Comparison of ENCODE assay signal across 9 cellular contexts in the genomic region with DNA sequence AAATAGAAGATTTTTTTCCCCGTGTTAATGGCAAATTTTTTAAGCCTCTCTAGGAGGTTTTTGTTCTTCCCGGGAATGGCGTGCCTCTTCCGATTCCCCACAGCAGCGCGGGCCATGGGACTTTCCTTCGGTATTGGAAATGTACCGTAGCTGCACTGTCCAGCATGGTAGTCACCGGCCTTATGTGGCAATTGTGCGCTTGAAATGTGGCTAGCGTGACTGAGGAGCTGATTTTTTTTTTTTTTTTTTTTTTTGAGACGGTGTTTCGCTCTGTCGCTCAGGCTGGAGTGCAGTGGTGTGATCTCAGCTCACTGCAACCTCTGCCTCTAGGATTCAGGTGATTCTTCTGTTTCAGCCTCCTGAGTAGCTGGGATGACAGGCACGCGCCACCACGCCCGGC. TPM values are rescaled to one million over a fixed set of nuclear protein-coding genes. Genes with fewer than 3 reads are reported as not detected.
A peak's percentile ranks its signal among the peaks of the same experiment; 100 is the strongest.
DNase-seq lines count a peak whose midpoint lies in the region; ATAC-seq and TF ChIP-seq lines count a peak whose summit lies in the region.
"Had no signal": no experiment of that assay in that cellular context is flagged by ENCODE, and none has a peak within 500 bp of the region (broad histone marks: within the 10 kb centered on the region; RNA-seq: fewer than 3 reads in every experiment).

No MANE protein-coding gene starts in this region.

- no CpG with 5 or more reads among the region's 18 CpGs for WGBS in neuronal stem cell (ENCODE audit: extremely low coverage in 2 of 2, insufficient read length in 2 of 2, insufficient replicate concordance in 1 of 2), 2 donors

- H2BK15ac ChIP-seq in neuronal stem cell (ENCODE audit: low read length): no peak overlapping the region

- H2BK120ac ChIP-seq in neuronal stem cell (ENCODE audit: low read depth, low read length): no peak overlapping the region

- H3K9ac ChIP-seq in DND-41 (ENCODE audit: low read depth, low read length) (peak overlapping the region; percentile 52), Karpas-422 (ENCODE audit: low read length) (0 out of 2 replicates have a peak overlapping the region, but pooled peaks have one; percentile 21), adipocyte (ENCODE audit: low read length) (peak overlapping the region; percentile 68), neuronal stem cell (ENCODE audit: low read depth, low read length, poor library complexity) (no peak overlapping the region)

- H3K4ac ChIP-seq in neuronal stem cell (ENCODE audit: low read length): no peak overlapping the region

- H3K79me1 ChIP-seq in neuronal stem cell (ENCODE audit: low read depth, low read length): peaks cover 2% of the 10 kb centered on the region

- POLR2A ChIA-PET in RWPE1 (lab: Yijun Ruan, JAX; ENCODE audit: low non-redundant PET): interaction anchor here (0.7 kb wide), 1 partner anchor 322 kb away, joined by 8 read pairs; no protein-coding TSS in a partner anchor

- no peak overlapping the region for H3K14ac ChIP-seq in neuronal stem cell (ENCODE audit: low read length)

- no peaks in the 10 kb centered on the region for H3K9me2 ChIP-seq in Karpas-422 (replicated peaks; ENCODE audit: insufficient read depth, low read length)

- H4K20me1 ChIP-seq in DND-41 (ENCODE audit: insufficient read depth, low read length): no peaks in the 10 kb centered on the region
- no peaks in the 10 kb centered on the region for H4K20me1 ChIP-seq in Karpas-422 (ENCODE audit: insufficient read depth, low read depth, low read length)

- TF ChIP-seq CTCF in DND-41 (IDR thresholded peaks at IDR 0.05; ENCODE audit: borderline replicate concordance, extremely low read depth, low read length, poor library complexity, severe bottlenecking) (no peak), RWPE1 (conservative IDR thresholded peaks at IDR 0.05; ENCODE audit: low read depth) (no peak)

- no peak overlapping the region for H3K23ac ChIP-seq in neuronal stem cell (ENCODE audit: low read depth, low read length, poor library complexity)

- no peak for DNase-seq in DND-41
- no peak for DNase-seq in Karpas-422
- DNase-seq in adipocyte (ENCODE audit: low read depth): no peak
- DNase-seq in neuronal stem cell (ENCODE audit: low spot score): no peak
- no peak for DNase-seq in RWPE1 (ENCODE audit: low spot score)
- DNase-seq in NCI-H1930 (lab: John Stamatoyannopoulos, UW): no peak

- no peak overlapping the region for H3K18ac ChIP-seq in neuronal stem cell (ENCODE audit: low read length)

- peaks cover 21% of the 10 kb centered on the region for H3K36me3 ChIP-seq in DND-41 (ENCODE audit: insufficient read depth, low read length)
- peaks cover 7% of the 10 kb centered on the region; the same call in 1 of the 2 replicates for H3K36me3 ChIP-seq in Karpas-422 (ENCODE audit: insufficient read depth, low read length)
- peaks cover 6% of the 10 kb centered on the region for H3K36me3 ChIP-seq in adipocyte (ENCODE audit: control insufficient read depth, insufficient read depth, low read length, severe bottlenecking)
- H3K36me3 ChIP-seq in neuronal stem cell (replicated peaks in 1 of 2; ENCODE audit: control insufficient read depth in 2 of 2, insufficient read depth in 2 of 2, low read length in 2 of 2): peaks cover 6 to 27% of the 10 kb centered on the region in 2 donors

- H3K4me3 ChIP-seq in DND-41 (ENCODE audit: low read depth in 1 of 2, low read length in 2 of 2) (peak overlapping the region in 1 of 2 experiments; percentile 92; a peak in 2 of 4 replicates), Karpas-422 (ENCODE audit: low read length) (no peak overlapping the region), adipocyte (ENCODE audit: low read length) (no peak overlapping the region), neuronal stem cell (ENCODE audit: low read length in 2 of 2) (no peak overlapping the region)
- H3K4me3 ChIP-seq: body of pancreas had no signal

- no peaks in the 10 kb centered on the region for H3K9me3 ChIP-seq in DND-41 (ENCODE audit: insufficient read depth, low read length, severe bottlenecking)
- no peaks in the 10 kb centered on the region for H3K9me3 ChIP-seq in Karpas-422 (ENCODE audit: low read length)
- no peaks in the 10 kb centered on the region for H3K9me3 ChIP-seq in adipocyte (ENCODE audit: control insufficient read depth, low read length)
- no peaks in the 10 kb centered on the region for H3K9me3 ChIP-seq in neuronal stem cell (replicated peaks in 1 of 2; ENCODE audit: control insufficient read depth in 2 of 2, insufficient read depth in 1 of 2, low read depth in 1 of 2, low read length in 2 of 2)
- H3K9me3 ChIP-seq: body of pancreas had no signal

- H3K4me1 ChIP-seq in DND-41 (ENCODE audit: insufficient read depth, low read length) (peaks cover 35% of the 10 kb centered on the region), Karpas-422 (ENCODE audit: low read length) (peaks cover 16% of the 10 kb centered on the region), adipocyte (ENCODE audit: control insufficient read depth, insufficient read depth, low read length) (peaks cover 14% of the 10 kb centered on the region), neuronal stem cell (ENCODE audit: control insufficient read depth in 2 of 2, insufficient read depth in 1 of 2, low read depth in 1 of 2, low read length in 2 of 2) (peaks cover 0 to 3% of the 10 kb centered on the region in 2 donors)

- peaks cover 27% of the 10 kb centered on the region for H3K79me2 ChIP-seq in DND-41 (ENCODE audit: insufficient read depth, low read length)
- H3K79me2 ChIP-seq in Karpas-422 (ENCODE audit: low read length): peaks cover 30% of the 10 kb centered on the region

- H3K27ac ChIP-seq in DND-41 (ENCODE audit: low read length) (peak overlapping the region; percentile 69; the same call in 1 of the 2 replicates), Karpas-422 (ENCODE audit: low read length) (no peak overlapping the region), neuronal stem cell (replicated peaks; ENCODE audit: low read length) (no peak overlapping the region), RWPE1 (no peak overlapping the region)
- H3K27ac ChIP-seq: SK-N-MC had no signal

- CTCF ChIA-PET in RWPE1 (lab: Yijun Ruan, JAX): interaction anchor here (0.6 to 2.3 kb wide), 25 partner anchors 10 to 1537 kb away, joined by 3 to 16 read pairs (median 4); no protein-coding TSS in a partner anchor

- peak overlapping the region; percentile 86 for H3K4me2 ChIP-seq in DND-41 (ENCODE audit: insufficient read depth, low read length)
- no peak overlapping the region for H3K4me2 ChIP-seq in Karpas-422 (ENCODE audit: low read depth, low read length, poor library complexity, severe bottlenecking)
- no peak overlapping the region for H3K4me2 ChIP-seq in neuronal stem cell (ENCODE audit: insufficient read depth, low read length, poor library complexity, severe bottlenecking)

- H2AK5ac ChIP-seq in neuronal stem cell (ENCODE audit: low read depth, low read length): no peak overlapping the region

- no peak overlapping the region for H2BK5ac ChIP-seq in neuronal stem cell (ENCODE audit: low read length)

- H2AFZ ChIP-seq in DND-41 (ENCODE audit: low read depth, low read length) (peak overlapping the region; percentile 91), Karpas-422 (ENCODE audit: low read length) (0 out of 2 replicates have a peak overlapping the region, but pooled peaks have one; percentile 2), neuronal stem cell (ENCODE audit: low read length) (peak overlapping the region; percentile 30)

- no peak overlapping the region for H2BK12ac ChIP-seq in neuronal stem cell (ENCODE audit: low read length)

- H4K91ac ChIP-seq in neuronal stem cell (ENCODE audit: low read depth, low read length, poor library complexity): no peak overlapping the region

- H4K8ac ChIP-seq in neuronal stem cell (ENCODE audit: low read depth, low read length): no peak overlapping the region

- ATAC-seq in DND-41 (ENCODE audit: insufficient read depth, low read depth) (no peak), GM18861 (IDR thresholded peaks at IDR 0.05; ENCODE audit: unreplicated experiment) (no peak)

- H3K27me3 ChIP-seq in DND-41 (ENCODE audit: insufficient read depth, low read length, poor library complexity): no peaks in the 10 kb centered on the region
- no peaks in the 10 kb centered on the region for H3K27me3 ChIP-seq in Karpas-422 (ENCODE audit: low read length)
- no peaks in the 10 kb centered on the region for H3K27me3 ChIP-seq in adipocyte (replicated peaks; ENCODE audit: control insufficient read depth, insufficient read depth, low read length)
- H3K27me3 ChIP-seq in neuronal stem cell (ENCODE audit: control insufficient read depth in 3 of 3, insufficient read depth in 3 of 3, low read depth in 1 of 3, low read length in 3 of 3): no peaks in the 10 kb centered on the region
- H3K27me3 ChIP-seq: body of pancreas had no signal

RNA-seq across cellular contexts. Expression of gene TCTN3, which starts 0.9 kb away (rescaled TPM):
- 7.5 and 14.2 TPM in 2 replicates for total RNA-seq in Karpas-422 (2014; rRNA removed; shearing (Covaris generic); ENCODE audit: low replicate concordance)
- polyA plus RNA-seq in neuronal stem cell (2013, experiment 1 of 2): 40.4 TPM
- polyA plus RNA-seq in neuronal stem cell (2013, experiment 2 of 2): 38.9 TPM

RNA-seq across cellular contexts. Expression of gene ALDH18A1, which starts 38.2 kb away (rescaled TPM):
- total RNA-seq in Karpas-422 (2014; rRNA removed; shearing (Covaris generic); ENCODE audit: low replicate concordance): 43.7 and 50.0 TPM in 2 replicates
- 41.1 TPM for polyA plus RNA-seq in neuronal stem cell (2013, experiment 1 of 2)
- polyA plus RNA-seq in neuronal stem cell (2013, experiment 2 of 2): 41.4 TPM

Comparison
In these comparisons a context has a peak if more than half of its experiments do, and no peak if none do; other contexts are left out.
1. H2AFZ ChIP-seq: peak in every context shown above with its lines; median percentile 91 in DND-41; 30 in neuronal stem cell; 2 in Karpas-422.